In the genomic region with DNA sequence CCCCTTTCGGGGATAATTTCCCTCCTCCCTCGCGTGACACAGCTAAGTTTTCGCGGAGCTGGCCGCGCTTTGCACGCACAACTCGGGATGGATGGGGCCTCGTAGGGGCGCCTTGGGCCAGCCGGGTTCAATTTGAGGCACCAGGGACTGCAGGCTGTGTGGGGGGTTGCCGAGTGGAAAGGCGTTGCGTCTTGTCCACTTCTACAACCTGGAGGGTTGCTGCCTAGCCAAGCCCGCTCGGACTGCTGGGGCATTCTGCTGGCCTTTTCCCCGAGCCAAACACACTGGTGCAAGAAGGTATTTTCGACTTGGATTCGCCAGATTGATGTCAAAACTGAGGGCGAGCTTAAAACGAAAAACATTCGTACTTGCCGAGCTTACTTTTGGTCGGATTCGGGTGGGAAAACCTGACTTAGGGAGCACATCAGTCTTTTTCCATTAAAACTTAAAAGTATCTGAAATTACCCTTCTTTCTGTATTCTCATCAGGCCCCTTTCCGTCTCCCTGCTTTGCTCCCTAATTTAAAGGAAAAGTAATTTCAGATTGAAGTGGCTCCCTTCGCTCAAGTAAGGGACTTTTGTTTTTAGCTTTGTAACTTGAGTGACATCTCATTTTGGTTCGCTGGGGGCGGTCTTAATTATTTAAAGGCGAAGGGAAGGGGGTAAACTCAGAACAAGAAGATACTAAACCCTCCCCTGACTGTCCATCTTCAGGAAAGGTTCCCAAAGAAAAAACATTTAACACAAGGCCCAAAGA, we compare ENCODE assay signal across 17 cellular contexts. TPM values are rescaled to one million over a fixed set of nuclear protein-coding genes. Genes with fewer than 3 reads are reported as not detected.
DNase-seq lines count a peak whose midpoint lies in the region; ATAC-seq, FAIRE-seq and TF ChIP-seq lines count a peak whose summit lies in the region.
"Had no signal": no experiment of that assay in that cellular context is flagged by ENCODE, and none has a peak within 500 bp of the region (broad histone marks: within the 10 kb centered on the region; RNA-seq: fewer than 3 reads in every experiment).

No MANE protein-coding gene starts in this region.

- no peaks in the 10 kb centered on the region for H3K9me1 ChIP-seq in endothelial cell of umbilical vein (replicated peaks; ENCODE audit: control insufficient read depth, extremely low read depth, insufficient read depth, low read length)

- BruUV-seq in endothelial cell of umbilical vein (replicated peaks; lab: Mats Ljungman, UMichigan) = no TSS peak

- H3K36me3 Mint-ChIP-seq in nephron (ENCODE audit: low read depth) (peaks cover 22% of the 10 kb centered on the region), T-helper 17 cell (ENCODE audit: low read depth) (no peaks in the 10 kb centered on the region)
- H3K36me3 Mint-ChIP-seq: CD8-positive, alpha-beta memory T cell; IgD-negative memory B cell had no signal

- H3K9me3 ChIP-seq in HUES6 (ENCODE audit: control insufficient read depth, insufficient read depth, low read depth, low read length) = no peaks in the 10 kb centered on the region
- H3K9me3 ChIP-seq in endothelial cell of umbilical vein (replicated peaks; ENCODE audit: control insufficient read depth, insufficient read depth, low read length) = no peaks in the 10 kb centered on the region
- no peaks in the 10 kb centered on the region for H3K9me3 ChIP-seq in T-helper 17 cell (ENCODE audit: control insufficient read depth, low read length, poor library complexity, severe bottlenecking)
- H3K9me3 ChIP-seq in tibial artery = no peaks in the 10 kb centered on the region
- H3K9me3 ChIP-seq: mucosa of descending colon had no signal

- peak overlapping the region; percentile 34 for H3K4me3 ChIP-seq in AG04449 (ENCODE audit: low read depth, low read length)
- H3K4me3 ChIP-seq in HUES6 (ENCODE audit: low read depth, low read length) = peak overlapping the region; percentile 50
- no peak overlapping the region for H3K4me3 ChIP-seq in endothelial cell of umbilical vein (replicated peaks in 1 of 3; ENCODE audit: insufficient read depth in 1 of 3, low read depth in 1 of 3, low read length in 3 of 3)
- H3K4me3 ChIP-seq in tibial artery = peak overlapping the region in 1 of 2 donors; percentile 29
- H3K4me3 ChIP-seq: mucosa of descending colon had no signal

- no peak for FAIRE-seq in endothelial cell of umbilical vein (lab: Jason Lieb, UNC)
- FAIRE-seq: GM18507, TTC549 had no signal

- ATAC-seq in T-helper 17 cell (no peak), GM21825 (IDR thresholded peaks at IDR 0.05; ENCODE audit: unreplicated experiment) (no peak), HG02798 (IDR thresholded peaks at IDR 0.05; ENCODE audit: poor library complexity, unreplicated experiment) (no peak)
- ATAC-seq: mucosa of descending colon had no signal

- H3K4me1 Mint-ChIP-seq in nephron (peaks cover 69% of the 10 kb centered on the region), T-helper 17 cell (no peaks in the 10 kb centered on the region)

- H3K36me3 ChIP-seq in HUES6 (ENCODE audit: control insufficient read depth, insufficient read depth, low read length) (peaks cover 4% of the 10 kb centered on the region; the same call in 1 of the 2 replicates), endothelial cell of umbilical vein (ENCODE audit: control insufficient read depth in 2 of 2, extremely low read depth in 1 of 2, insufficient read depth in 2 of 2, low read length in 2 of 2) (no peaks in the 10 kb centered on the region), tibial artery (peaks cover 0 to 35% (median 11%) of the 10 kb centered on the region in 3 donors)

- H3K79me2 ChIP-seq in endothelial cell of umbilical vein (ENCODE audit: control insufficient read depth, insufficient read depth, low read length) = no peaks in the 10 kb centered on the region

- DNase-seq in AG04449 (ENCODE audit: low read depth, low spot score) = no peak
- no peak for DNase-seq in endothelial cell of umbilical vein (ENCODE audit: low read depth, low spot score)
- DNase-seq in T-helper 17 cell = no peak
- no peak for DNase-seq in tibial artery
- DNase-seq: activated gamma-delta T cell; CD8-positive, alpha-beta memory T cell; effector memory CD4-positive, alpha-beta T cell; mucosa of descending colon; NCI-H446; stimulated activated CD4-positive, alpha-beta T cell treated with anti-CD3 and anti-CD28 coated beads, Interleukin-4, amount 100 ng/mL, for 24 hours had no signal

- H3K4me3 Mint-ChIP-seq in nephron = peak overlapping the region; percentile 65 to 85 (median 73)
- H3K4me3 Mint-ChIP-seq in T-helper 17 cell = no peak overlapping the region
- H3K4me3 Mint-ChIP-seq: CD8-positive, alpha-beta memory T cell; IgD-negative memory B cell had no signal

- no peak for TF ChIP-seq POLR2A in endothelial cell of umbilical vein (IDR thresholded peaks at IDR 0.05; ENCODE audit: low read depth, low read length)

- no peaks in the 10 kb centered on the region for H3K9me3 Mint-ChIP-seq in nephron

- H3K4me1 ChIP-seq in HUES6 (ENCODE audit: control insufficient read depth, insufficient read depth, low read length) (peaks cover 77% of the 10 kb centered on the region), endothelial cell of umbilical vein (ENCODE audit: control insufficient read depth, extremely low read depth, insufficient read depth, low read length) (no peaks in the 10 kb centered on the region), tibial artery (peaks cover 0 to 16% (median 5%) of the 10 kb centered on the region in 4 donors)

- H3K27me3 ChIP-seq in HUES6 (ENCODE audit: control insufficient read depth, insufficient read depth, low read length) (peaks cover 98% of the 10 kb centered on the region), endothelial cell of umbilical vein (ENCODE audit: control insufficient read depth in 2 of 2, insufficient read depth in 2 of 2, low read length in 2 of 2) (peaks cover 53 to 61% of the 10 kb centered on the region in 2 experiments), tibial artery (peaks cover 0 to 33% of the 10 kb centered on the region in 2 donors)

- H3K27ac Mint-ChIP-seq in nephron (peak overlapping the region; percentile 91 to 95 (median 93)), T-helper 17 cell (no peak overlapping the region)
- H3K27ac Mint-ChIP-seq: CD8-positive, alpha-beta memory T cell had no signal

- no peaks in the 10 kb centered on the region for H4K20me1 ChIP-seq in endothelial cell of umbilical vein (replicated peaks; ENCODE audit: control insufficient read depth, extremely low read depth, insufficient read depth, low read length)

- intact Hi-C loops in endothelial cell of umbilical vein (cut with micrococcal nuclease) = no loop called here
- intact Hi-C loops in tibial artery (cut with DNase I; ENCODE audit: low total_unique reads) = no loop called here

- TF ChIP-seq CTCF in AG04449 (IDR thresholded peaks at IDR 0.05; ENCODE audit: insufficient read depth, low read length, missing control alignments) (no peak), endothelial cell of umbilical vein (IDR thresholded peaks at IDR 0.05; ENCODE audit: extremely low read depth in 1 of 2, insufficient read depth in 1 of 2, low read depth in 1 of 2, low read length in 2 of 2) (no peak), nephron (IDR thresholded peaks at IDR 0.05; ENCODE audit: unreplicated experiment in 3 of 3) (no peak), tibial artery (IDR thresholded peaks at IDR 0.05) (no peak)

- H2AFZ ChIP-seq in endothelial cell of umbilical vein (ENCODE audit: low read depth, low read length) = no peak overlapping the region

- H3K9ac ChIP-seq in HUES6 (ENCODE audit: low read length) (peak overlapping the region; percentile 66), endothelial cell of umbilical vein (replicated peaks; ENCODE audit: extremely low read depth, insufficient read depth, low read length) (no peak overlapping the region)

- H3K27me3 Mint-ChIP-seq in nephron (ENCODE audit: low read depth) (peaks cover 87% of the 10 kb centered on the region), T-helper 17 cell (peaks cover 64% of the 10 kb centered on the region)

- dilution Hi-C loops in endothelial cell of umbilical vein (cut with MboI; ENCODE audit: extremely low pct_ligation_motif_present, low sequenced_read_pairs) = no loop called here

- CTCF ChIA-PET in AG04449 (lab: Yijun Ruan, JAX) (interaction anchor here (2.6 to 12.1 kb wide), 3 partner anchors 13 to 1249 kb away, joined by 19 to 247 read pairs (median 42); a partner anchor contains a TSS), endothelial cell of umbilical vein (lab: Charles Lee) (interaction anchor here (0.7 to 3.9 kb wide), 3 partner anchors 14 to 1400 kb away, joined by 3 to 20 read pairs (median 8); a partner anchor contains a TSS)

- H3K4me2 ChIP-seq in endothelial cell of umbilical vein (ENCODE audit: insufficient read depth, low read length) = no peak overlapping the region

- POLR2A ChIA-PET in AG04449 (lab: Yijun Ruan, JAX) (interaction anchor here (0.8 to 2.5 kb wide), 3 partner anchors 9 to 14 kb away, joined by 3 to 33 read pairs (median 4); a partner anchor contains a TSS), endothelial cell of umbilical vein (lab: Charles Lee) (no interaction called here)

- H3K27ac ChIP-seq in HUES6 (ENCODE audit: low read depth, low read length) (no peak overlapping the region), endothelial cell of umbilical vein (ENCODE audit: insufficient read depth, low read depth, low read length) (no peak overlapping the region), tibial artery (no peak overlapping the region)

TF ChIP-seq in endothelial cell of umbilical vein, 7 proteins besides CTCF, POLR2A, EP300 and RAD21:
- peak; percentile 38 for TF ChIP-seq EZH2 (IDR thresholded peaks at IDR 0.05; ENCODE audit: borderline replicate concordance, low read depth, low read length, severe bottlenecking)
- no peak for TF ChIP-seq FOS (IDR thresholded peaks at IDR 0.05; ENCODE audit: borderline replicate concordance, insufficient read depth, low read length)

RNA-seq across cellular contexts. Expression of a gene that starts 14.3 kb away (rescaled TPM):
- 1.1 and 2.0 TPM in 2 replicates for total RNA-seq in endothelial cell of umbilical vein
- polyA plus RNA-seq in endothelial cell of umbilical vein = 0.43 and 0.52 TPM in 2 replicates
- 0.10 and 0.30 TPM in 2 replicates for polyA plus RNA-seq in endothelial cell of umbilical vein (2011; cell fraction: cytosol; rRNA removed)
- polyA plus RNA-seq in endothelial cell of umbilical vein (2011; cell fraction: nucleus; rRNA removed) = 1.1 and 1.2 TPM in 2 replicates
- 0.11 and 0.14 TPM in 2 replicates for polyA plus RNA-seq in endothelial cell of umbilical vein (2012)
- polyA minus RNA-seq in endothelial cell of umbilical vein = 0.36 and 0.68 TPM in 2 replicates
- polyA minus RNA-seq in endothelial cell of umbilical vein (2011; cell fraction: cytosol; rRNA and poly(A)+ RNA removed) = 49.4 TPM
- polyA minus RNA-seq in endothelial cell of umbilical vein (2011; cell fraction: nucleus; rRNA and poly(A)+ RNA removed) = 0.77 and 1.5 TPM in 2 replicates
- under 1 TPM in 1 of 2 donors, not detected in 1; 0.10 TPM for total RNA-seq in T-helper 17 cell
- total RNA-seq: CD8-positive, alpha-beta memory T cell had no signal
- polyA plus RNA-seq: CD8-positive, alpha-beta memory T cell; IgD-negative memory B cell had no signal

Comparison
In these comparisons a context has a peak if more than half of its experiments do, and no peak if none do; other contexts are left out.
1. H3K4me3 ChIP-seq: peak in AG04449 (single experiment) and HUES6 (single experiment); none in endothelial cell of umbilical vein (0 of 3).